16 cellular contexts compared by ENCODE assay signal in genomic region chr6:144093236-144093635, GRCh38. TPM values are rescaled to one million over a fixed set of nuclear protein-coding genes. Genes with fewer than 3 reads are reported as not detected.
DNase-seq lines count a peak whose midpoint lies in the region; ATAC-seq, FAIRE-seq and TF ChIP-seq lines count a peak whose summit lies in the region.
"Had no signal": no experiment of that assay in that cellular context is flagged by ENCODE, and none has a peak within 500 bp of the region (broad histone marks: within the 10 kb centered on the region; RNA-seq: fewer than 3 reads in every experiment).

No MANE protein-coding gene starts in this region.

- ATAC-seq in activated CD8-positive, alpha-beta T cell treated with anti-CD3 and anti-CD28 coated beads for 36 hours: no peak
- ATAC-seq in GM21619 (IDR thresholded peaks at IDR 0.05; ENCODE audit: unreplicated experiment): no peak
- ATAC-seq: effector memory CD8-positive, alpha-beta T cell; foreskin keratinocyte had no signal

- H3K4me3 ChIP-seq in BLaER1: no peak overlapping the region
- H3K4me3 ChIP-seq in DOHH2 (ENCODE audit: low read length): peak overlapping the region; percentile 97
- H3K4me3 ChIP-seq in keratinocyte (ENCODE audit: control insufficient read depth in 2 of 3, extremely low read depth in 1 of 3, insufficient read depth in 2 of 3, low read depth in 1 of 3, low read length in 3 of 3): no peak overlapping the region
- no peak overlapping the region for H3K4me3 ChIP-seq in colonic mucosa
- H3K4me3 ChIP-seq: vagina had no signal

- TF ChIP-seq CTCF in DOHH2 (IDR thresholded peaks at IDR 0.05; ENCODE audit: low read depth, low read length, poor library complexity, severe bottlenecking): no peak
- no peak for TF ChIP-seq CTCF in activated CD8-positive, alpha-beta T cell treated with anti-CD3 and anti-CD28 coated beads for 36 hours (IDR thresholded peaks at IDR 0.05)
- TF ChIP-seq CTCF in keratinocyte (optimal IDR thresholded peaks at IDR 0.05 in 1 of 3, IDR thresholded peaks at IDR 0.05 in 1 of 3, conservative IDR thresholded peaks at IDR 0.05 in 1 of 3; ENCODE audit: extremely low read depth in 1 of 3, insufficient read depth in 2 of 3, low read length in 3 of 3): no peak
- no peak for TF ChIP-seq CTCF in colonic mucosa (IDR thresholded peaks at IDR 0.05)
- TF ChIP-seq CTCF in D721Med (IDR thresholded peaks at IDR 0.05; ENCODE audit: insufficient read depth, missing control alignments): no peak

- H3K9me3 Mint-ChIP-seq in activated CD8-positive, alpha-beta T cell treated with anti-CD3 and anti-CD28 coated beads for 36 hours: no peaks in the 10 kb centered on the region
- H3K9me3 Mint-ChIP-seq: effector memory CD8-positive, alpha-beta T cell had no signal

- intact Hi-C loops in activated CD8-positive, alpha-beta T cell treated with anti-CD3 and anti-CD28 coated beads for 36 hours (cut with micrococcal nuclease): no loop called here
- intact Hi-C loops in colonic mucosa (cut with DNase I): loop anchor here (10.0 kb wide), 1 partner anchor 148 kb away; no protein-coding TSS in a partner anchor

- H3K4me1 ChIP-seq in BLaER1: peaks cover 32% of the 10 kb centered on the region
- H3K4me1 ChIP-seq in DOHH2 (ENCODE audit: control insufficient read depth, low read length): peaks cover 27% of the 10 kb centered on the region
- peaks cover 12% of the 10 kb centered on the region for H3K4me1 ChIP-seq in keratinocyte (ENCODE audit: control insufficient read depth, extremely low read depth, insufficient read depth, low read length)
- peaks cover 13% of the 10 kb centered on the region for H3K4me1 ChIP-seq in colonic mucosa

- H3K4me2 ChIP-seq in BLaER1 (peak overlapping the region; percentile 91), DOHH2 (ENCODE audit: low read length) (peak overlapping the region; percentile 71), keratinocyte (ENCODE audit: control insufficient read depth, extremely low read depth, insufficient read depth, low read depth, low read length) (peak overlapping the region; percentile 78)

- dilution Hi-C loops in keratinocyte (cut with MboI; ENCODE audit: extremely low pct_ligation_motif_present, low sequenced_read_pairs): no loop called here

- H3K36me3 Mint-ChIP-seq in activated CD8-positive, alpha-beta T cell treated with anti-CD3 and anti-CD28 coated beads for 36 hours (ENCODE audit: low read depth): peaks cover 15% of the 10 kb centered on the region

- no peak overlapping the region for H3K27ac Mint-ChIP-seq in activated CD8-positive, alpha-beta T cell treated with anti-CD3 and anti-CD28 coated beads for 36 hours

- no peak overlapping the region for H2AFZ ChIP-seq in keratinocyte (ENCODE audit: control insufficient read depth, low read length)

- FAIRE-seq in keratinocyte (lab: Jason Lieb, UNC) (no peak), D721Med (lab: Jason Lieb, UNC) (no peak)
- FAIRE-seq: islet of Langerhans had no signal

- H3K4me3 Mint-ChIP-seq in activated CD8-positive, alpha-beta T cell treated with anti-CD3 and anti-CD28 coated beads for 36 hours: peak overlapping the region; percentile 95

- peaks cover 6% of the 10 kb centered on the region; the same call in 1 of the 2 replicates for H3F3A ChIP-seq in DOHH2 (ENCODE audit: control insufficient read depth, insufficient read depth)

- no peaks in the 10 kb centered on the region for H3K9me3 ChIP-seq in BLaER1
- H3K9me3 ChIP-seq in DOHH2 (ENCODE audit: control insufficient read depth, insufficient read depth, low read length): no peaks in the 10 kb centered on the region
- H3K9me3 ChIP-seq in keratinocyte (ENCODE audit: control insufficient read depth, low read depth, low read length): no peaks in the 10 kb centered on the region
- no peaks in the 10 kb centered on the region for H3K9me3 ChIP-seq in colonic mucosa
- H3K9me3 ChIP-seq: vagina had no signal

- H3K9ac ChIP-seq in BLaER1: no peak overlapping the region
- no peak overlapping the region for H3K9ac ChIP-seq in keratinocyte (ENCODE audit: control insufficient read depth, extremely low read depth, insufficient read depth, low read length)
- no peak overlapping the region for H3K9ac ChIP-seq in colonic mucosa (ENCODE audit: low read depth in 2 of 2, low read length in 2 of 2)

- peaks cover 5% of the 10 kb centered on the region; the same call in 1 of the 2 replicates for H3K36me3 ChIP-seq in BLaER1
- H3K36me3 ChIP-seq in DOHH2 (ENCODE audit: control insufficient read depth, low read length): peaks cover 19% of the 10 kb centered on the region
- H3K36me3 ChIP-seq in keratinocyte (ENCODE audit: control insufficient read depth in 2 of 2, extremely low read depth in 1 of 2, insufficient read depth in 2 of 2, low read length in 2 of 2): no peaks in the 10 kb centered on the region
- no peaks in the 10 kb centered on the region for H3K36me3 ChIP-seq in colonic mucosa
- H3K36me3 ChIP-seq: vagina, WERI-Rb-1 had no signal

- peaks cover 22% of the 10 kb centered on the region for H3K4me1 Mint-ChIP-seq in activated CD8-positive, alpha-beta T cell treated with anti-CD3 and anti-CD28 coated beads for 36 hours (ENCODE audit: low read depth)

- CTCF ChIA-PET in activated CD8-positive, alpha-beta T cell treated with anti-CD3 and anti-CD28 coated beads for 36 hours (lab: Charles Lee): interaction anchor here (0.9 to 1.2 kb wide), 3 partner anchors 28 to 154 kb away, joined by 3 read pairs; no protein-coding TSS in a partner anchor

- peaks cover 24% of the 10 kb centered on the region for H4K20me1 ChIP-seq in BLaER1
- H4K20me1 ChIP-seq in DOHH2 (ENCODE audit: control insufficient read depth, insufficient read depth, low read depth, low read length): peaks cover 12% of the 10 kb centered on the region; the same call in 1 of the 2 replicates
- no peaks in the 10 kb centered on the region for H4K20me1 ChIP-seq in keratinocyte (ENCODE audit: control insufficient read depth, extremely low read depth, insufficient read depth, low read length)

- H3K27me3 Mint-ChIP-seq in activated CD8-positive, alpha-beta T cell treated with anti-CD3 and anti-CD28 coated beads for 36 hours: no peaks in the 10 kb centered on the region
- H3K27me3 Mint-ChIP-seq: B cell; effector memory CD8-positive, alpha-beta T cell had no signal

- POLR2A ChIA-PET in activated CD8-positive, alpha-beta T cell treated with anti-CD3 and anti-CD28 coated beads for 36 hours (lab: Charles Lee): interaction anchor here (0.6 kb wide), 1 partner anchor 247 kb away, joined by 3 read pairs; no protein-coding TSS in a partner anchor

- H3K9me1 ChIP-seq in keratinocyte (ENCODE audit: control insufficient read depth, extremely low read depth, insufficient read depth, low read length): peaks cover 5% of the 10 kb centered on the region

- H3K9me2 ChIP-seq in DOHH2 (replicated peaks; ENCODE audit: control insufficient read depth, low read length): 0 out of 2 replicates have a peak, but pooled peaks cover 3% of the 10 kb centered on the region

- H3K79me2 ChIP-seq in DOHH2 (ENCODE audit: control insufficient read depth, low read length) (peaks cover 34% of the 10 kb centered on the region), keratinocyte (ENCODE audit: control insufficient read depth, insufficient read depth, low read length) (peaks cover 23% of the 10 kb centered on the region)

- no peak for DNase-seq in activated CD8-positive, alpha-beta T cell treated with anti-CD3 and anti-CD28 coated beads for 36 hours
- DNase-seq in keratinocyte (ENCODE audit: low read depth, low spot score) (no peak), colonic mucosa (no peak), NCI-H82 (lab: John Stamatoyannopoulos, UW) (no peak), D721Med (ENCODE audit: insufficient read length, low spot score) (no peak)
- DNase-seq: effector memory CD8-positive, alpha-beta T cell; EL; foreskin keratinocyte; WERI-Rb-1 had no signal

- H3K27me3 ChIP-seq in BLaER1: no peaks in the 10 kb centered on the region
- H3K27me3 ChIP-seq in DOHH2 (ENCODE audit: control insufficient read depth, low read length): no peaks in the 10 kb centered on the region
- no peaks in the 10 kb centered on the region for H3K27me3 ChIP-seq in keratinocyte (ENCODE audit: control insufficient read depth, extremely low read depth, insufficient read depth, low read length)
- no peaks in the 10 kb centered on the region for H3K27me3 ChIP-seq in colonic mucosa
- H3K27me3 ChIP-seq: foreskin keratinocyte, vagina had no signal

- H3K27ac ChIP-seq in BLaER1: no peak overlapping the region
- H3K27ac ChIP-seq in DOHH2 (ENCODE audit: low read depth, low read length): no peak overlapping the region
- H3K27ac ChIP-seq in keratinocyte (ENCODE audit: control insufficient read depth, insufficient read depth, low read length): no peak overlapping the region
- no peak overlapping the region for H3K27ac ChIP-seq in colonic mucosa
- H3K27ac ChIP-seq: foreskin keratinocyte, SK-N-MC, vagina, WERI-Rb-1 had no signal

RNA-seq across cellular contexts. Expression of gene SF3B5, which starts 2.1 kb away (rescaled TPM):
- 100 to 1,000 TPM; 207 to 210 TPM for total RNA-seq in activated CD8-positive, alpha-beta T cell treated with anti-CD3 and anti-CD28 coated beads for 36 hours
- polyA plus RNA-seq in keratinocyte: 199 to 345 TPM (median 226 TPM) in 3 replicates
- 28.7 TPM for polyA plus RNA-seq in keratinocyte (2011; ENCODE audit: low read depth)
- polyA plus RNA-seq in keratinocyte (2011; cell fraction: cytosol; rRNA removed): 189 and 275 TPM in 2 replicates
- 95.3 and 107 TPM in 2 replicates for polyA plus RNA-seq in keratinocyte (2011; cell fraction: nucleus; rRNA removed)
- 144 and 217 TPM in 2 replicates for polyA plus RNA-seq in keratinocyte (2012; ENCODE audit: low replicate concordance)
- polyA minus RNA-seq in keratinocyte: 177 to 317 TPM (median 280 TPM) in 3 replicates
- 227 TPM for polyA minus RNA-seq in keratinocyte (2011; cell fraction: cytosol; rRNA and poly(A)+ RNA removed)
- polyA minus RNA-seq in keratinocyte (2011; cell fraction: nucleus; rRNA and poly(A)+ RNA removed): 30.8 and 34.5 TPM in 2 replicates
- total RNA-seq in colonic mucosa: 100 to 1,000 TPM; 149 to 285 TPM

RNA-seq across cellular contexts. Expression of gene STX11, which starts 57.1 kb away (rescaled TPM):
- 10 to 100 TPM; 19.4 to 20.7 TPM for total RNA-seq in activated CD8-positive, alpha-beta T cell treated with anti-CD3 and anti-CD28 coated beads for 36 hours
- polyA plus RNA-seq in keratinocyte: 0.19 to 0.28 TPM (median 0.26 TPM) in 3 replicates
- polyA plus RNA-seq in keratinocyte (2011; ENCODE audit: low read depth): 2.4 TPM
- polyA plus RNA-seq in keratinocyte (2011; cell fraction: cytosol; rRNA removed): 0.36 and 0.55 TPM in 2 replicates
- 0.31 and 0.66 TPM in 2 replicates for polyA plus RNA-seq in keratinocyte (2011; cell fraction: nucleus; rRNA removed)
- polyA plus RNA-seq in keratinocyte (2012; ENCODE audit: low replicate concordance): 0.13 and 2.8 TPM in 2 replicates
- 0.16 to 0.54 TPM in 2 of 3 replicates, not detected in the other for polyA minus RNA-seq in keratinocyte
- not detected for polyA minus RNA-seq in keratinocyte (2011; cell fraction: cytosol; rRNA and poly(A)+ RNA removed)
- polyA minus RNA-seq in keratinocyte (2011; cell fraction: nucleus; rRNA and poly(A)+ RNA removed): 0.47 and 0.53 TPM in 2 replicates
- 1 to 10 TPM in 1 of 2 donors, under 1 TPM in 1; 0.59 to 3.8 TPM for total RNA-seq in colonic mucosa

Comparison
In these comparisons a context has a peak if more than half of its experiments do, and no peak if none do; other contexts are left out.
1. RNA of gene STX11, which starts 57.1 kb away (total RNA-seq): 19.4 to 20.7 TPM in activated CD8-positive, alpha-beta T cell treated with anti-CD3 and anti-CD28 coated beads for 36 hours; 0.59 to 3.8 TPM in colonic mucosa; every median in the first group is over 4 times any median in the second.
2. Peak in every context shown above with its lines, with median percentiles within 50 percentile points of each other: H3K4me2 ChIP-seq.